ENCODE assay signal across 17 cellular contexts in the genomic region with DNA sequence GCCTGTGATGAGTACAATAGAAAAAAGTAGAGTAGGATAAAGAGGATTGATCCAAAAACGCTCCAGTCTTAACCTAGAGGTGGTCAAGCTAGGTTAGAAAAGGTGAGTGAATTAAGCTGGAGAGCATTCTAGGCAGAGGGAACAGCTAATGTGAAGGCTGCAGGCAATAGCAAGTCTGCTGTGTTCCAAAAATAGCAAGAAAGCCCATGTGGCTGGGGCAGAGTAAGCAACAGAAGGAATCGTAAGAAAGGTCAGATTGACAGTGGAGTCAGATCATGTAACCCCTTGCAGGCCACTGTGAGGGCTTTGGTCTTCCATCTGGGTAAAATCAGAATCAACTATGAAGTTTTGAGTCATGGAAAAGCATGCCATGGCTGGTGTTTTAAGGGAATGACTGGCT.
A peak's percentile ranks its signal among the peaks of the same experiment; 100 is the strongest.
DNase-seq lines count a peak whose midpoint lies in the region; ATAC-seq and TF ChIP-seq lines count a peak whose summit lies in the region.
"Had no signal": no experiment of that assay in that cellular context is flagged by ENCODE, and none has a peak within 500 bp of the region (broad histone marks: within the 10 kb centered on the region; RNA-seq: fewer than 3 reads in every experiment).

No MANE protein-coding gene starts in this region.

- H3K4me1 Mint-ChIP-seq in endothelial cell (ENCODE audit: unreplicated experiment) = peaks cover 22% of the 10 kb centered on the region
- H3K4me1 Mint-ChIP-seq: CD14-positive monocyte; CD4-positive, CD25-positive, alpha-beta regulatory T cell had no signal

- ATAC-seq in left ventricle myocardium superior (peak; percentile 45), left cardiac atrium (no peak), GM21576 (IDR thresholded peaks at IDR 0.05; ENCODE audit: unreplicated experiment) (no peak)
- ATAC-seq: CD8-positive, alpha-beta T cell had no signal

- peaks cover 15% of the 10 kb centered on the region for H3K36me3 Mint-ChIP-seq in endothelial cell (ENCODE audit: low read depth, unreplicated experiment)
- H3K36me3 Mint-ChIP-seq: CD14-positive monocyte; CD4-positive, CD25-positive, alpha-beta regulatory T cell; CD8-positive, alpha-beta T cell had no signal

- H3K27me3 Mint-ChIP-seq in endothelial cell (ENCODE audit: unreplicated experiment) = peaks cover 2% of the 10 kb centered on the region
- H3K27me3 Mint-ChIP-seq: CD4-positive, CD25-positive, alpha-beta regulatory T cell had no signal

- peak overlapping the region; percentile 72 for H3K4me3 Mint-ChIP-seq in endothelial cell (ENCODE audit: unreplicated experiment)
- H3K4me3 Mint-ChIP-seq: CD14-positive monocyte; CD4-positive, CD25-positive, alpha-beta regulatory T cell; CD8-positive, alpha-beta T cell had no signal

- no peak for DNase-seq in left ventricle myocardium superior
- no peak for DNase-seq in left cardiac atrium
- DNase-seq in endothelial cell (ENCODE audit: low spot score) = no peak
- DNase-seq in myocyte (ENCODE audit: low read depth) = peak; percentile 17
- no peak for DNase-seq in NCI-H748 (lab: John Stamatoyannopoulos, UW; ENCODE audit: unreplicated experiment)
- DNase-seq: 8988T; ACHN; BE2C; C1 segment of cervical spinal cord; Caco-2; Calu3; CD4-positive, CD25-positive, alpha-beta regulatory T cell; CD8-positive, alpha-beta T cell; DMS79 treated with DMSO at 0.1 percent for 48 hours; GF-D8 had no signal

- H3K27ac Mint-ChIP-seq in endothelial cell (ENCODE audit: unreplicated experiment) = no peak overlapping the region
- H3K27ac Mint-ChIP-seq: CD14-positive monocyte; CD4-positive, CD25-positive, alpha-beta regulatory T cell; CD8-positive, alpha-beta T cell had no signal

- H3K9me3 Mint-ChIP-seq in endothelial cell (ENCODE audit: unreplicated experiment) = no peaks in the 10 kb centered on the region
- H3K9me3 Mint-ChIP-seq: CD8-positive, alpha-beta T cell had no signal

- intact Hi-C loops in left ventricle myocardium superior (cut with micrococcal nuclease) = loop anchor here (5.0 kb wide), 1 partner anchor 145 kb away; no protein-coding TSS in a partner anchor
- intact Hi-C loops in left cardiac atrium (cut with DNase I) = no loop called here

- TF ChIP-seq CTCF in endothelial cell (IDR thresholded peaks at IDR 0.05; ENCODE audit: unreplicated experiment) = no peak
